Comparison of ENCODE assay signal across 20 cellular contexts in genomic region chr17:77498056-77498785, GRCh38.
DNase-seq lines count a peak whose midpoint lies in the region; ATAC-seq and TF ChIP-seq lines count a peak whose summit lies in the region.
"Had no signal": no experiment of that assay in that cellular context is flagged by ENCODE, and none has a peak within 500 bp of the region (broad histone marks: within the 10 kb centered on the region; RNA-seq: fewer than 3 reads in every experiment).

No MANE protein-coding gene starts in this region.

- H3K9me3 ChIP-seq in SK-N-SH, result no peaks in the 10 kb centered on the region
- H3K9me3 ChIP-seq in CD8-positive, alpha-beta memory T cell (ENCODE audit: low read length), result no peaks in the 10 kb centered on the region
- H3K9me3 ChIP-seq: tibial artery had no signal

- no peaks in the 10 kb centered on the region for H3K36me3 Mint-ChIP-seq in natural killer cell treated with Interleukin-12 subunit alpha and Interleukin-12 subunit beta and Interleukin-15 and Interleukin-18, amount 100 ng/mL, for 72 hours
- H3K36me3 Mint-ChIP-seq in natural killer cell, result no peaks in the 10 kb centered on the region
- H3K36me3 Mint-ChIP-seq in CD8-positive, alpha-beta memory T cell, result peaks cover 4 to 83% (median 6%) of the 10 kb centered on the region in 3 donors

- DNase-seq in SK-N-SH (peak; percentile 45), natural killer cell (no peak), sciatic nerve (ENCODE audit: low spot score) (peak; percentile 54), SKM-1 (lab: John Stamatoyannopoulos, UW; ENCODE audit: unreplicated experiment) (no peak)
- DNase-seq in natural killer cell treated with Interleukin-12 subunit alpha and Interleukin-12 subunit beta and Interleukin-15 and Interleukin-18, amount 100 ng/mL, for 72 hours (ENCODE audit: low spot score), result peak; percentile 50
- no peak for DNase-seq in stimulated activated CD4-positive, alpha-beta T cell treated with anti-CD3 and anti-CD28 coated beads, Interleukin-2, amount 100 ng/mL, for 24 hours
- no peak for DNase-seq in CD8-positive, alpha-beta memory T cell
- DNase-seq: activated CD4-positive, alpha-beta T cell treated with anti-CD3 and anti-CD28 coated beads, Interleukin-2, amount 50 U/mL, for 4 hours; activated T-cell treated with anti-CD3 and anti-CD28 coated beads, Interleukin-2, amount 50 U/mL, for 4 hours; brain microvascular endothelial cell; cortex of kidney; NCI-H1694; NCI-H2227 treated with DMSO at 0.1 percent for 48 hours; occipital lobe; SIG-M5; stimulated activated CD4-positive, alpha-beta T cell treated with anti-CD3 and anti-CD28 coated beads, Interleukin-15, amount 100 ng/mL, for 24 hours; tibial artery had no signal

- H3K4me3 Mint-ChIP-seq in natural killer cell treated with Interleukin-12 subunit alpha and Interleukin-12 subunit beta and Interleukin-15 and Interleukin-18, amount 100 ng/mL, for 72 hours, result no peak overlapping the region
- H3K4me3 Mint-ChIP-seq in natural killer cell, result no peak overlapping the region
- no peak overlapping the region for H3K4me3 Mint-ChIP-seq in CD8-positive, alpha-beta memory T cell
- H3K4me3 Mint-ChIP-seq: activated T-cell treated with anti-CD3 and anti-CD28 coated beads, Interleukin-2, amount 50 U/mL, for 4 hours had no signal

- H3K27ac Mint-ChIP-seq in natural killer cell treated with Interleukin-12 subunit alpha and Interleukin-12 subunit beta and Interleukin-15 and Interleukin-18, amount 100 ng/mL, for 72 hours, result no peak overlapping the region
- no peak overlapping the region for H3K27ac Mint-ChIP-seq in natural killer cell
- peak overlapping the region in 3 of 8 donors; percentile 21 to 70 (median 47) for H3K27ac Mint-ChIP-seq in CD8-positive, alpha-beta memory T cell

- no peaks in the 10 kb centered on the region for H3K79me2 ChIP-seq in SK-N-SH (ENCODE audit: insufficient read depth)

- no peak overlapping the region for H3K9ac ChIP-seq in SK-N-SH

- ATAC-seq in SK-N-SH treated with all-trans-retinoic acid at 6 μM for 48 hours (no peak), natural killer cell (no peak), sciatic nerve (no peak)
- ATAC-seq in natural killer cell treated with Interleukin-12 subunit alpha and Interleukin-12 subunit beta and Interleukin-15 and Interleukin-18, amount 100 ng/mL, for 72 hours, result no peak
- ATAC-seq: activated T-cell treated with anti-CD3 and anti-CD28 coated beads, Interleukin-2, amount 50 U/mL, for 4 hours; K562 had no signal

- no peak overlapping the region for H2AFZ ChIP-seq in SK-N-SH (ENCODE audit: low read depth)

- WGBS in SK-N-SH (ENCODE audit: low lambda C conversion rate), result 92% methylated on average over 27 of the region's 27 CpGs

- TF ChIP-seq CTCF in SK-N-SH (IDR thresholded peaks at IDR 0.05) (no peak), natural killer cell (IDR thresholded peaks at IDR 0.05) (no peak)

- H3K27me3 ChIP-seq in SK-N-SH (ENCODE audit: insufficient read depth), result no peaks in the 10 kb centered on the region
- no peaks in the 10 kb centered on the region for H3K27me3 ChIP-seq in CD8-positive, alpha-beta memory T cell (ENCODE audit: insufficient read depth, low read length, poor library complexity, severe bottlenecking)
- H3K27me3 ChIP-seq: brain microvascular endothelial cell, tibial artery had no signal

- peaks cover 44 to 46% of the 10 kb centered on the region in 2 experiments for H3K36me3 ChIP-seq in SK-N-SH (replicated peaks in 1 of 2; ENCODE audit: control insufficient read depth in 1 of 2, insufficient read depth in 2 of 2, low read length in 1 of 2)
- peaks cover 38% of the 10 kb centered on the region for H3K36me3 ChIP-seq in CD8-positive, alpha-beta memory T cell (ENCODE audit: insufficient read depth, low read length)

- H3K4me1 Mint-ChIP-seq in natural killer cell treated with Interleukin-12 subunit alpha and Interleukin-12 subunit beta and Interleukin-15 and Interleukin-18, amount 100 ng/mL, for 72 hours (ENCODE audit: low read depth in 2 of 2), result peaks cover 0 to 11% of the 10 kb centered on the region in 2 donors
- peaks cover 7 to 14% of the 10 kb centered on the region in 2 donors for H3K4me1 Mint-ChIP-seq in natural killer cell
- H3K4me1 Mint-ChIP-seq in CD8-positive, alpha-beta memory T cell, result peaks cover 14 to 22% (median 20%) of the 10 kb centered on the region in 3 donors

- no peak for TF ChIP-seq RAD21 in SK-N-SH (IDR thresholded peaks at IDR 0.05; ENCODE audit: low read length)

- no peak overlapping the region; a peak in 1 of 4 replicates for H3K27ac ChIP-seq in SK-N-SH (ENCODE audit: low read depth in 2 of 2, low read length in 1 of 2)
- no peak overlapping the region for H3K27ac ChIP-seq in CD8-positive, alpha-beta memory T cell (ENCODE audit: low read depth, low read length)
- H3K27ac ChIP-seq: 22Rv1, brain microvascular endothelial cell, tibial artery had no signal

- no peak overlapping the region for H3K4me3 ChIP-seq in SK-N-SH (ENCODE audit: low read depth in 2 of 2, low read length in 1 of 2)
- H3K4me3 ChIP-seq in CD8-positive, alpha-beta memory T cell (ENCODE audit: low read length), result no peak overlapping the region
- H3K4me3 ChIP-seq: K562, tibial artery had no signal

- H3K27me3 Mint-ChIP-seq in natural killer cell treated with Interleukin-12 subunit alpha and Interleukin-12 subunit beta and Interleukin-15 and Interleukin-18, amount 100 ng/mL, for 72 hours, result no peaks in the 10 kb centered on the region
- no peaks in the 10 kb centered on the region for H3K27me3 Mint-ChIP-seq in natural killer cell (ENCODE audit: low read depth in 2 of 2)
- peaks cover 0 to 1% of the 10 kb centered on the region in 2 donors for H3K27me3 Mint-ChIP-seq in CD8-positive, alpha-beta memory T cell

- intact Hi-C loops in natural killer cell (cut with micrococcal nuclease), result loop anchor here (10.0 kb wide), 1 partner anchor 413 kb away; no protein-coding TSS in a partner anchor
- intact Hi-C loops in sciatic nerve (cut with DNase I), result loop anchor here (5.0 kb wide), 1 partner anchor 171 kb away; no protein-coding TSS in a partner anchor

- peaks cover 6% of the 10 kb centered on the region; the same call in 1 of the 2 replicates for H4K20me1 ChIP-seq in SK-N-SH (ENCODE audit: insufficient read depth)

- CTCF ChIA-PET in SK-N-SH (lab: Yijun Ruan, JAX), result interaction anchor here (0.6 to 21.9 kb wide), 4 partner anchors 66 to 167 kb away, joined by 3 to 566 read pairs (median 50); no protein-coding TSS in a partner anchor
- CTCF ChIA-PET in CD8-positive, alpha-beta memory T cell (lab: Charles Lee), result interaction anchor here (1.0 to 1.4 kb wide), 2 partner anchors 68 to 70 kb away, joined by 3 to 4 read pairs; no protein-coding TSS in a partner anchor

- H3K4me1 ChIP-seq in SK-N-SH (ENCODE audit: control insufficient read depth in 1 of 2, insufficient read depth in 2 of 2, low read depth in 1 of 2, low read length in 1 of 2), result peaks cover 4% of the 10 kb centered on the region in 2 experiments; a peak in 2 of 4 replicates
- H3K4me1 ChIP-seq in CD8-positive, alpha-beta memory T cell (ENCODE audit: insufficient read depth, low read length), result peaks cover 17% of the 10 kb centered on the region

- POLR2A ChIA-PET in SK-N-SH (lab: Yijun Ruan, JAX), result no interaction called here
- POLR2A ChIA-PET in CD8-positive, alpha-beta memory T cell (lab: Charles Lee), result no interaction called here

- no peaks in the 10 kb centered on the region for H3K9me2 ChIP-seq in SK-N-SH

- no peak for TF ChIP-seq EP300 in SK-N-SH (IDR thresholded peaks at IDR 0.05; ENCODE audit: borderline replicate concordance in 1 of 2, low read depth in 1 of 2, low read length in 1 of 2)

- no peaks in the 10 kb centered on the region for H3K9me3 Mint-ChIP-seq in natural killer cell treated with Interleukin-12 subunit alpha and Interleukin-12 subunit beta and Interleukin-15 and Interleukin-18, amount 100 ng/mL, for 72 hours
- H3K9me3 Mint-ChIP-seq in natural killer cell, result no peaks in the 10 kb centered on the region
- H3K9me3 Mint-ChIP-seq in CD8-positive, alpha-beta memory T cell, result no peaks in the 10 kb centered on the region
- H3K9me3 Mint-ChIP-seq: activated T-cell treated with anti-CD3 and anti-CD28 coated beads, Interleukin-2, amount 50 U/mL, for 4 hours had no signal

- H3F3A ChIP-seq in SK-N-SH (replicated peaks; ENCODE audit: insufficient read depth), result peaks cover 19% of the 10 kb centered on the region

- H3K4me2 ChIP-seq in SK-N-SH, result no peak overlapping the region

TF ChIP-seq in SK-N-SH, 30 proteins besides CTCF, POLR2A, EP300 and RAD21:
- no peak for TF ChIP-seq FOXM1 (IDR thresholded peaks at IDR 0.05; ENCODE audit: low read depth)

TF ChIP-seq in SK-N-SH treated with all-trans-retinoic acid at 6 μM for 48 hours, 23 proteins besides CTCF, POLR2A, EP300 and RAD21:
- TF ChIP-seq ZC3H10 (CRISPR knock-in tag; IDR thresholded peaks at IDR 0.05), result no peak
TF ChIP-seq in SK-N-SH treated with all-trans-retinoic acid at 6 μM for 48 hours: peak in this region for 0.

Comparison
In these comparisons a context has a peak if more than half of its experiments do, and no peak if none do; other contexts are left out.
1. DNase-seq: peak in SK-N-SH (single experiment), natural killer cell treated with Interleukin-12 subunit alpha and Interleukin-12 subunit beta and Interleukin-15 and Interleukin-18, amount 100 ng/mL, for 72 hours (single experiment) and sciatic nerve (single experiment); none in natural killer cell (single experiment), stimulated activated CD4-positive, alpha-beta T cell treated with anti-CD3 and anti-CD28 coated beads, Interleukin-2, amount 100 ng/mL, for 24 hours (0 of 2), CD8-positive, alpha-beta memory T cell (0 of 5) and SKM-1 (single experiment).